18 cellular contexts compared by ENCODE assay signal in the genomic region with DNA sequence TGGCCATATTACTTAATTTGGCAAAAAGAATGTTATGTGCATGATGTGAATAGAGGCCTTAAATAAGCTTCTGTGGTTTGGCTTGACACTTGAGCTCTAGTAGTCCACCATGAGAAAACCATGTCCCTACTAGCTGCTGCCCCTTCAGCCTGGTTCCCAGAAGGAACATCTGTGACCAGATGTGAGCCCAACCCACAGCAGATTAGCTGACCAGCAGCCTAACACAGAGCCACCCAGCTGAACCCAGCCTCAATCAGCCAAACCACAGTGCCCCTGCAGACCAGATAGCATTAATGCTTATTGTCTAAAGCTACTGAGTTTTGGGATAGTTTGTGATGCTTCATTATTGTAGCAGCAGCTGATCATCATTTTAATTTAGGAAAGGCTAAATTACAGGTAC. TPM values are rescaled to one million over a fixed set of nuclear protein-coding genes. Genes with fewer than 3 reads are reported as not detected.
DNase-seq lines count a peak whose midpoint lies in the region; ATAC-seq and TF ChIP-seq lines count a peak whose summit lies in the region.
"Had no signal": no experiment of that assay in that cellular context is flagged by ENCODE, and none has a peak within 500 bp of the region (broad histone marks: within the 10 kb centered on the region; RNA-seq: fewer than 3 reads in every experiment).

No MANE protein-coding gene starts in this region.

- H3K27me3 Mint-ChIP-seq in endodermal cell (ENCODE audit: insufficient read depth), result no peaks in the 10 kb centered on the region

- H3K9me3 ChIP-seq in endodermal cell (ENCODE audit: control insufficient read depth, low read length), result no peaks in the 10 kb centered on the region
- H3K9me3 ChIP-seq: adrenal gland, testis had no signal

- peaks cover 16% of the 10 kb centered on the region for H3K4me1 Mint-ChIP-seq in endodermal cell

- no peak overlapping the region for H3K27ac Mint-ChIP-seq in endodermal cell
- H3K27ac Mint-ChIP-seq: activated T-helper 2 cell treated with anti-CD3 and anti-CD28 coated beads, Interferon-gamma antibody, Interleukin-2, Interleukin-4, amounts not matched to agents 10 μg/mL and 5 μg/mL and 100 μg/mL, durations not matched to agents 14 hours and 24 hours and 36 hours had no signal

- H3K36me3 Mint-ChIP-seq in endodermal cell (ENCODE audit: low read depth), result peaks cover 23% of the 10 kb centered on the region

- H3K36me3 ChIP-seq in endodermal cell (ENCODE audit: control insufficient read depth, insufficient read depth, low read length), result no peaks in the 10 kb centered on the region
- H3K36me3 ChIP-seq: adrenal gland had no signal

- TF ChIP-seq CTCF in endodermal cell (conservative IDR thresholded peaks at IDR 0.05), result peak; percentile 35

- H3K4me1 ChIP-seq in endodermal cell (ENCODE audit: control insufficient read depth, insufficient read depth, low read length), result peaks cover 7% of the 10 kb centered on the region

- H3K4me3 ChIP-seq in endodermal cell (ENCODE audit: low read length), result no peak overlapping the region
- no peak overlapping the region for H3K4me3 ChIP-seq in skeletal muscle cell (ENCODE audit: low read depth, low read length)
- H3K4me3 ChIP-seq: adrenal gland, coronary artery, testis had no signal

- H3K27ac ChIP-seq in endodermal cell (ENCODE audit: low read depth, low read length), result no peak overlapping the region
- H3K27ac ChIP-seq: adrenal gland, coronary artery, epithelial cell of prostate, RWPE1, testis had no signal

- H3K4me3 Mint-ChIP-seq in endodermal cell, result no peak overlapping the region
- H3K4me3 Mint-ChIP-seq: CD14-positive monocyte had no signal

- DNase-seq in GM03348 (ENCODE audit: low spot score) (peak; percentile 40), MV-4-11 (lab: John Stamatoyannopoulos, UW) (peak; percentile 5), endodermal cell (no peak), skeletal muscle cell (ENCODE audit: low read depth) (peak; percentile 84), NCI-H146 (lab: John Stamatoyannopoulos, UW) (no peak), NCI-H1694 (lab: John Stamatoyannopoulos, UW) (no peak)
- DNase-seq: adrenal gland; DMS53; NCI-H2171; occipital lobe; stimulated activated CD4-positive, alpha-beta T cell treated with anti-CD3 and anti-CD28 coated beads, Interleukin-4, amount 100 ng/mL, for 1 hour; testis had no signal

- no peaks in the 10 kb centered on the region for H3K9me3 Mint-ChIP-seq in endodermal cell
- H3K9me3 Mint-ChIP-seq: activated T-helper 2 cell treated with anti-CD3 and anti-CD28 coated beads, Interferon-gamma antibody, Interleukin-2, Interleukin-4, amounts not matched to agents 10 μg/mL and 5 μg/mL and 100 μg/mL, durations not matched to agents 14 hours and 24 hours and 36 hours; CD14-positive monocyte had no signal

- ATAC-seq in HG02610 (IDR thresholded peaks at IDR 0.05; ENCODE audit: unreplicated experiment), result no peak

- no peak overlapping the region for H3K9ac ChIP-seq in endodermal cell (ENCODE audit: extremely low read depth, low read length, poor library complexity, severe bottlenecking)

- H3K27me3 ChIP-seq in endodermal cell (ENCODE audit: control insufficient read depth, insufficient read depth, low read length, poor library complexity, severe bottlenecking), result no peaks in the 10 kb centered on the region
- H3K27me3 ChIP-seq: adrenal gland, testis had no signal

RNA-seq across cellular contexts. Expression of a gene that starts 16.6 kb away (rescaled TPM):
- 10 to 100 TPM; 18.3 to 33.6 TPM for total RNA-seq in endodermal cell
- 12.5 TPM for polyA plus RNA-seq in endodermal cell (2013, experiment 1 of 2)
- 11.2 TPM for polyA plus RNA-seq in endodermal cell (2013, experiment 2 of 2)

Comparison
In these comparisons a context has a peak if more than half of its experiments do, and no peak if none do; other contexts are left out.
1. DNase-seq: peak in GM03348 (single experiment), MV-4-11 (single experiment) and skeletal muscle cell (single experiment); none in endodermal cell (single experiment), NCI-H146 (single experiment) and NCI-H1694 (single experiment).